ENCODE assay signal across 8 cellular contexts in genomic region chr3:197792019-197792647, GRCh38. TPM values are rescaled to one million over a fixed set of nuclear protein-coding genes. Genes with fewer than 3 reads are reported as not detected.
A peak's percentile ranks its signal among the peaks of the same experiment; 100 is the strongest.
DNase-seq lines count a peak whose midpoint lies in the region; ATAC-seq and TF ChIP-seq lines count a peak whose summit lies in the region.

No MANE protein-coding gene starts in this region.

- H3K9me3 Mint-ChIP-seq in CD4-positive, CD25-positive, alpha-beta regulatory T cell = no peaks in the 10 kb centered on the region

- peak overlapping the region; percentile 96 for H3K4me3 ChIP-seq in CD4-positive, CD25-positive, alpha-beta regulatory T cell (ENCODE audit: low read depth, low read length)
- H3K4me3 ChIP-seq in HUES48 (ENCODE audit: low read depth, low read length) (peak overlapping the region; percentile 90), fibroblast of villous mesenchyme (ENCODE audit: low read depth, low read length) (peak overlapping the region; percentile 92)

- ATAC-seq in CD4-positive, CD25-positive, alpha-beta regulatory T cell (ENCODE audit: low read depth in 2 of 2) = peak in 1 of 2 donors; percentile 5
- ATAC-seq in sciatic nerve (peak; percentile 2), GM21737 (IDR thresholded peaks at IDR 0.05; ENCODE audit: unreplicated experiment) (no peak), HG03439 (IDR thresholded peaks at IDR 0.05; ENCODE audit: unreplicated experiment) (no peak)

- peak overlapping the region; percentile 91 for H3K27ac ChIP-seq in CD4-positive, CD25-positive, alpha-beta regulatory T cell (ENCODE audit: insufficient read depth, low read length, poor library complexity, severe bottlenecking)
- H3K27ac ChIP-seq in HUES48 (ENCODE audit: low read depth, low read length) = no peak overlapping the region

- peaks cover 41 to 54% (median 47%) of the 10 kb centered on the region in 4 donors for H3K4me1 Mint-ChIP-seq in CD4-positive, CD25-positive, alpha-beta regulatory T cell

- peak overlapping the region; percentile 97 to 100 (median 98) for H3K27ac Mint-ChIP-seq in CD4-positive, CD25-positive, alpha-beta regulatory T cell

- intact Hi-C loops in sciatic nerve (cut with DNase I) = no loop called here

- no peaks in the 10 kb centered on the region for H3K27me3 Mint-ChIP-seq in CD4-positive, CD25-positive, alpha-beta regulatory T cell

- no peaks in the 10 kb centered on the region for H3K27me3 ChIP-seq in CD4-positive, CD25-positive, alpha-beta regulatory T cell (ENCODE audit: control insufficient read depth, insufficient read depth, low read length)
- no peaks in the 10 kb centered on the region for H3K27me3 ChIP-seq in HUES48 (ENCODE audit: control insufficient read depth, insufficient read depth, low read length)

- H3K36me3 Mint-ChIP-seq in CD4-positive, CD25-positive, alpha-beta regulatory T cell = no peaks in the 10 kb centered on the region

- peaks cover 18% of the 10 kb centered on the region for H3K4me1 ChIP-seq in CD4-positive, CD25-positive, alpha-beta regulatory T cell (ENCODE audit: control insufficient read depth, insufficient read depth, low read length, poor library complexity, severe bottlenecking)
- no peaks in the 10 kb centered on the region for H3K4me1 ChIP-seq in HUES48 (ENCODE audit: control insufficient read depth, insufficient read depth, low read length)

- no peaks in the 10 kb centered on the region for H3K36me3 ChIP-seq in CD4-positive, CD25-positive, alpha-beta regulatory T cell (ENCODE audit: control insufficient read depth, insufficient read depth, low read length)
- no peaks in the 10 kb centered on the region for H3K36me3 ChIP-seq in HUES48 (ENCODE audit: control insufficient read depth, insufficient read depth, low read length)

- DNase-seq in CD4-positive, CD25-positive, alpha-beta regulatory T cell = peak; percentile 26 to 71 (median 51)
- peak; percentile 5 for DNase-seq in activated T-cell treated with anti-CD3 and anti-CD28 coated beads for 4 hours
- peak; percentile 39 for DNase-seq in fibroblast of villous mesenchyme (ENCODE audit: low read depth)
- no peak for DNase-seq in sciatic nerve (ENCODE audit: low spot score)
- no peak for DNase-seq in OCI-M2 (lab: John Stamatoyannopoulos, UW; ENCODE audit: unreplicated experiment)

- peak overlapping the region; percentile 98 for H3K9ac ChIP-seq in HUES48 (ENCODE audit: low read depth, low read length)

- peak overlapping the region; percentile 93 to 100 (median 96) for H3K4me3 Mint-ChIP-seq in CD4-positive, CD25-positive, alpha-beta regulatory T cell

- no peaks in the 10 kb centered on the region for H3K9me3 ChIP-seq in CD4-positive, CD25-positive, alpha-beta regulatory T cell (ENCODE audit: control insufficient read depth in 2 of 2, low read length in 2 of 2)
- no peaks in the 10 kb centered on the region for H3K9me3 ChIP-seq in HUES48 (ENCODE audit: control insufficient read depth, insufficient read depth, low read length)

- no peak for TF ChIP-seq CTCF in fibroblast of villous mesenchyme (IDR thresholded peaks at IDR 0.05; ENCODE audit: insufficient read depth, low read depth, low read length)

RNA-seq across cellular contexts. Expression of gene LRCH3, which starts 1.1 kb away (rescaled TPM):
- 66.1 TPM for total RNA-seq in CD4-positive, CD25-positive, alpha-beta regulatory T cell
- 10 to 100 TPM; 12.2 to 19.6 (median 16.1) TPM for polyA plus RNA-seq in CD4-positive, CD25-positive, alpha-beta regulatory T cell
- total RNA-seq in fibroblast of villous mesenchyme = 96.3 and 149 TPM in 2 replicates
- total RNA-seq in sciatic nerve = 89.7 TPM

RNA-seq across cellular contexts. Expression of gene FYTTD1, which starts 42.5 kb away (rescaled TPM):
- total RNA-seq in CD4-positive, CD25-positive, alpha-beta regulatory T cell = 42.2 TPM
- polyA plus RNA-seq in CD4-positive, CD25-positive, alpha-beta regulatory T cell = 10 to 100 TPM; 75.5 to 91.0 (median 85.8) TPM
- total RNA-seq in fibroblast of villous mesenchyme = 43.5 and 58.3 TPM in 2 replicates
- 66.8 TPM for total RNA-seq in sciatic nerve

RNA-seq across cellular contexts. Expression of gene RUBCN, which starts 55.4 kb away (rescaled TPM):
- 58.5 TPM for total RNA-seq in CD4-positive, CD25-positive, alpha-beta regulatory T cell
- 10 to 100 TPM; 17.5 to 28.2 (median 19.5) TPM for polyA plus RNA-seq in CD4-positive, CD25-positive, alpha-beta regulatory T cell
- total RNA-seq in fibroblast of villous mesenchyme (26.4 and 28.1 TPM in 2 replicates), sciatic nerve (47.9 TPM)

Comparison
In these comparisons a context has a peak if more than half of its experiments do, and no peak if none do; other contexts are left out.
1. DNase-seq: peak in CD4-positive, CD25-positive, alpha-beta regulatory T cell (3 of 3), activated T-cell treated with anti-CD3 and anti-CD28 coated beads for 4 hours (single experiment) and fibroblast of villous mesenchyme (single experiment); none in sciatic nerve (single experiment) and OCI-M2 (single experiment).
2. Peak in every context shown above with its lines, with median percentiles within 50 percentile points of each other: H3K4me3 ChIP-seq.